Comparison of ENCODE assay signal across 22 cellular contexts in genomic region chr13:112466132-112467025, GRCh38.
DNase-seq lines count a peak whose midpoint lies in the region; ATAC-seq and TF ChIP-seq lines count a peak whose summit lies in the region.
"Had no signal": no experiment of that assay in that cellular context is flagged by ENCODE, and none has a peak within 500 bp of the region (broad histone marks: within the 10 kb centered on the region; RNA-seq: fewer than 3 reads in every experiment).

No MANE protein-coding gene starts in this region.

- H2BK15ac ChIP-seq in mesenchymal stem cell (ENCODE audit: low read depth, poor library complexity, severe bottlenecking): no peak overlapping the region

- no peak overlapping the region for H3K14ac ChIP-seq in mesenchymal stem cell (ENCODE audit: low read length in 2 of 2)

- H2BK12ac ChIP-seq in mesenchymal stem cell (ENCODE audit: low read length in 2 of 2): no peak overlapping the region

- H3K18ac ChIP-seq in mesenchymal stem cell (ENCODE audit: low read depth in 1 of 2, low read length in 2 of 2): no peak overlapping the region

- H3K4me3 ChIP-seq in coronary artery (no peak overlapping the region), mesenchymal stem cell (ENCODE audit: insufficient read depth in 1 of 2, low read depth in 1 of 2, low read length in 2 of 2) (no peak overlapping the region)
- H3K4me3 ChIP-seq: BLaER1, HAP-1, PC-9 had no signal

- H3K4me1 Mint-ChIP-seq in stimulated activated naive CD8-positive, alpha-beta T cell treated with anti-CD3 and anti-CD28 coated beads, Interleukin-15, amount 100 ng/mL, for 72 hours: no peaks in the 10 kb centered on the region
- H3K4me1 Mint-ChIP-seq: CD4-positive, CD25-positive, alpha-beta regulatory T cell had no signal

- H3K36me3 ChIP-seq in mesenchymal stem cell (ENCODE audit: control insufficient read depth in 1 of 2, insufficient read depth in 2 of 2, low read depth in 1 of 2, low read length in 2 of 2): no peaks in the 10 kb centered on the region
- H3K36me3 ChIP-seq: HAP-1 had no signal

- H3K9me3 Mint-ChIP-seq in stimulated activated naive CD8-positive, alpha-beta T cell treated with anti-CD3 and anti-CD28 coated beads, Interleukin-15, amount 100 ng/mL, for 72 hours: peaks cover 8% of the 10 kb centered on the region in 2 donors
- H3K9me3 Mint-ChIP-seq: HFFc6 had no signal

- DNase-seq in stimulated activated naive CD8-positive, alpha-beta T cell treated with anti-CD3 and anti-CD28 coated beads, Interleukin-15, amount 100 ng/mL, for 72 hours: no peak
- DNase-seq in stimulated activated naive CD8-positive, alpha-beta T cell treated with anti-CD3 and anti-CD28 coated beads, Interleukin-15, Interleukin-2, amounts not matched to agents 100 U/mL and 50 U/mL, for 24 hours: no peak
- DNase-seq in coronary artery (ENCODE audit: low spot score) (peak; percentile 65), mesenchymal stem cell (no peak), COLO668 (lab: John Stamatoyannopoulos, UW; ENCODE audit: unreplicated experiment) (no peak), left lobe of liver (ENCODE audit: low spot score) (no peak)
- DNase-seq: CD4-positive, CD25-positive, alpha-beta regulatory T cell; DMS53; GF-D8; HFFc6; MM.1S; NCI-H2029 treated with DMSO at 0.1 percent for 48 hours; NCI-H526 treated with DMSO at 0.1 percent for 48 hours; PC-9; RPMI8226; SHP77 had no signal

- H3K9ac ChIP-seq in mesenchymal stem cell (ENCODE audit: low read length): no peak overlapping the region
- H3K9ac ChIP-seq: BLaER1, KMS-11 had no signal

- H3K4me3 Mint-ChIP-seq in stimulated activated naive CD8-positive, alpha-beta T cell treated with anti-CD3 and anti-CD28 coated beads, Interleukin-15, amount 100 ng/mL, for 72 hours: no peak overlapping the region
- H3K4me3 Mint-ChIP-seq: CD4-positive, CD25-positive, alpha-beta regulatory T cell; HFFc6 had no signal

- H2AK5ac ChIP-seq in mesenchymal stem cell (ENCODE audit: low read length, severe bottlenecking): no peak overlapping the region

- peak overlapping the region; percentile 12 for H4K91ac ChIP-seq in mesenchymal stem cell (ENCODE audit: low read length)

- peak; percentile 55 for ATAC-seq in stimulated activated naive CD8-positive, alpha-beta T cell treated with anti-CD3 and anti-CD28 coated beads, Interleukin-15, amount 100 ng/mL, for 72 hours
- no peak for ATAC-seq in stimulated activated naive CD8-positive, alpha-beta T cell treated with anti-CD3 and anti-CD28 coated beads, Interleukin-15, Interleukin-2, amounts not matched to agents 100 U/mL and 50 U/mL, for 24 hours
- no peak for ATAC-seq in HG03175 (IDR thresholded peaks at IDR 0.05; ENCODE audit: unreplicated experiment)
- ATAC-seq in left lobe of liver: no peak
- ATAC-seq in GM21576 (IDR thresholded peaks at IDR 0.05; ENCODE audit: unreplicated experiment): no peak

- no peak overlapping the region for H4K8ac ChIP-seq in mesenchymal stem cell (ENCODE audit: low read length)

- no peak for TF ChIP-seq CTCF in coronary artery (IDR thresholded peaks at IDR 0.05)

- H3K27ac Mint-ChIP-seq in stimulated activated naive CD8-positive, alpha-beta T cell treated with anti-CD3 and anti-CD28 coated beads, Interleukin-15, amount 100 ng/mL, for 72 hours: no peak overlapping the region
- H3K27ac Mint-ChIP-seq: CD4-positive, CD25-positive, alpha-beta regulatory T cell; HFFc6; IgD-negative memory B cell had no signal

- H3K23ac ChIP-seq in mesenchymal stem cell (ENCODE audit: low read length in 2 of 2): no peak overlapping the region

- no peak overlapping the region for H3K4ac ChIP-seq in mesenchymal stem cell (ENCODE audit: low read depth in 1 of 2, low read length in 2 of 2)

- H3K4me1 ChIP-seq in mesenchymal stem cell (ENCODE audit: control insufficient read depth, insufficient read depth, low read depth, low read length): no peaks in the 10 kb centered on the region
- H3K4me1 ChIP-seq: HAP-1 had no signal

- H3K27ac ChIP-seq in coronary artery (no peak overlapping the region), mesenchymal stem cell (ENCODE audit: low read length, poor library complexity, severe bottlenecking) (no peak overlapping the region)
- H3K27ac ChIP-seq: BLaER1, KMS-11, PC-9 had no signal

- 89% methylated on average over 37 of the region's 37 CpGs for WGBS in mesenchymal stem cell

- H3K4me2 ChIP-seq in mesenchymal stem cell (ENCODE audit: low read length, poor library complexity, severe bottlenecking): no peak overlapping the region
- H3K4me2 ChIP-seq: BLaER1, KMS-11, PC-9 had no signal

- H3K9me3 ChIP-seq in mesenchymal stem cell (ENCODE audit: control insufficient read depth, low read length): peaks cover 8% of the 10 kb centered on the region
- H3K9me3 ChIP-seq: HAP-1 had no signal

- no peak overlapping the region for H2BK5ac ChIP-seq in mesenchymal stem cell (ENCODE audit: low read depth, low read length, poor library complexity, severe bottlenecking)

- H2AFZ ChIP-seq in mesenchymal stem cell (ENCODE audit: low read depth, low read length): no peak overlapping the region
- H2AFZ ChIP-seq: PC-9 had no signal

- H3K27me3 ChIP-seq in mesenchymal stem cell (ENCODE audit: control insufficient read depth in 1 of 2, insufficient read depth in 1 of 2, low read length in 2 of 2): no peaks in the 10 kb centered on the region
- H3K27me3 ChIP-seq: BLaER1 had no signal

- H2BK120ac ChIP-seq in mesenchymal stem cell (ENCODE audit: low read depth, low read length): no peak overlapping the region

- peaks cover 25% of the 10 kb centered on the region for H3K27me3 Mint-ChIP-seq in stimulated activated naive CD8-positive, alpha-beta T cell treated with anti-CD3 and anti-CD28 coated beads, Interleukin-15, amount 100 ng/mL, for 72 hours
- H3K27me3 Mint-ChIP-seq: CD4-positive, CD25-positive, alpha-beta regulatory T cell; IgD-negative memory B cell had no signal

- H3K79me1 ChIP-seq in mesenchymal stem cell (replicated peaks; ENCODE audit: low read length, poor library complexity, severe bottlenecking): no peaks in the 10 kb centered on the region
